In genomic region chr10:61164458-61165160, GRCh38 we compare ENCODE assay signal across 15 cellular contexts.
DNase-seq lines count a peak whose midpoint lies in the region; ATAC-seq and TF ChIP-seq lines count a peak whose summit lies in the region.
"Had no signal": no experiment of that assay in that cellular context is flagged by ENCODE, and none has a peak within 500 bp of the region (broad histone marks: within the 10 kb centered on the region; RNA-seq: fewer than 3 reads in every experiment).

No MANE protein-coding gene starts in this region.

- H3K4me1 Mint-ChIP-seq in mesothelial cell of epicardium (peaks cover 36% of the 10 kb centered on the region), T-cell (no peaks in the 10 kb centered on the region)
- no peaks in the 10 kb centered on the region for H3K4me1 Mint-ChIP-seq in activated CD8-positive, alpha-beta T cell treated with anti-CD3 and anti-CD28 coated beads, Interleukin-2, amount 10 ng/mL, durations not matched to agents 7 days and 5 days (ENCODE audit: low read depth)
- H3K4me1 Mint-ChIP-seq: immature natural killer cell, neural crest cell had no signal

- H3K4me3 Mint-ChIP-seq in mesothelial cell of epicardium (no peak overlapping the region), T-cell (no peak overlapping the region)
- H3K4me3 Mint-ChIP-seq in activated CD8-positive, alpha-beta T cell treated with anti-CD3 and anti-CD28 coated beads, Interleukin-2, amount 10 ng/mL, durations not matched to agents 7 days and 5 days, result no peak overlapping the region
- H3K4me3 Mint-ChIP-seq: immature natural killer cell, neural crest cell had no signal

- no peak for ATAC-seq in T-cell (replicated peaks in 1 of 4)
- no peak for ATAC-seq in activated CD8-positive, alpha-beta T cell treated with anti-CD3 and anti-CD28 coated beads, Interleukin-2, amount 10 ng/mL, durations not matched to agents 7 days and 5 days

- H3K36me3 Mint-ChIP-seq in mesothelial cell of epicardium (peaks cover 12% of the 10 kb centered on the region), T-cell (no peaks in the 10 kb centered on the region)
- H3K36me3 Mint-ChIP-seq in activated CD8-positive, alpha-beta T cell treated with anti-CD3 and anti-CD28 coated beads, Interleukin-2, amount 10 ng/mL, durations not matched to agents 7 days and 5 days (ENCODE audit: low read depth), result no peaks in the 10 kb centered on the region
- H3K36me3 Mint-ChIP-seq: immature natural killer cell had no signal

- no peaks in the 10 kb centered on the region for H3K36me3 ChIP-seq in ACC112 (ENCODE audit: insufficient read depth, low read length)
- H3K36me3 ChIP-seq: Peyer's patch had no signal

- CTCF ChIA-PET in T-cell (lab: Charles Lee), result interaction anchor here in 1 of 2 donors (0.6 kb wide), 1 partner anchor 24 kb away, joined by 4 read pairs; no protein-coding TSS in a partner anchor
- CTCF ChIA-PET in activated CD8-positive, alpha-beta T cell treated with anti-CD3 and anti-CD28 coated beads, Interleukin-2, amount 10 ng/mL, durations not matched to agents 7 days and 5 days (lab: Charles Lee), result no interaction called here

- H3K79me2 ChIP-seq in ACC112 (ENCODE audit: control insufficient read depth, insufficient read depth, low read length, unreplicated experiment), result no peaks in the 10 kb centered on the region

- no peak for TF ChIP-seq CTCF in mesothelial cell of epicardium (IDR thresholded peaks at IDR 0.05; ENCODE audit: unreplicated experiment)

- H3K27ac ChIP-seq in ACC112 (ENCODE audit: low read depth, low read length), result no peak overlapping the region
- H3K27ac ChIP-seq: Peyer's patch had no signal

- H3K27ac Mint-ChIP-seq in mesothelial cell of epicardium (peak overlapping the region; percentile 7), T-cell (no peak overlapping the region)
- no peak overlapping the region for H3K27ac Mint-ChIP-seq in activated CD8-positive, alpha-beta T cell treated with anti-CD3 and anti-CD28 coated beads, Interleukin-2, amount 10 ng/mL, durations not matched to agents 7 days and 5 days
- H3K27ac Mint-ChIP-seq: immature natural killer cell had no signal

- H3K4me1 ChIP-seq in ACC112 (ENCODE audit: control insufficient read depth, insufficient read depth, low read length, unreplicated experiment), result peaks cover 7% of the 10 kb centered on the region
- H3K4me1 ChIP-seq: Peyer's patch had no signal

- DNase-seq in NCI-H69 (lab: John Stamatoyannopoulos, UW) (peak; percentile 75), dermis microvascular lymphatic vessel endothelial cell (ENCODE audit: low read depth in 2 of 2) (peak; percentile 6 to 61), mesothelial cell of epicardium (ENCODE audit: low spot score in 2 of 2, unreplicated experiment in 2 of 2) (no peak), HPDE6-E6E7 (ENCODE audit: extremely low spot score) (no peak), T-cell (no peak), islet precursor cell (no peak)
- no peak for DNase-seq in activated CD8-positive, alpha-beta T cell treated with anti-CD3 and anti-CD28 coated beads, Interleukin-2, amount 10 ng/mL, durations not matched to agents 7 days and 5 days
- DNase-seq: anterior cingulate cortex; immature natural killer cell; NCI-H2081; stimulated activated CD4-positive, alpha-beta T cell treated with anti-CD3 and anti-CD28 coated beads, Interleukin-4, amount 100 ng/mL, for 4 hours; substantia nigra had no signal

- H2AFZ ChIP-seq in ACC112 (ENCODE audit: low read length, unreplicated experiment), result peak overlapping the region; percentile 20

- POLR2A ChIA-PET in T-cell (lab: Charles Lee), result no interaction called here
- POLR2A ChIA-PET in activated CD8-positive, alpha-beta T cell treated with anti-CD3 and anti-CD28 coated beads, Interleukin-2, amount 10 ng/mL, durations not matched to agents 7 days and 5 days (lab: Charles Lee), result no interaction called here

- no peaks in the 10 kb centered on the region for H3K27me3 ChIP-seq in ACC112 (ENCODE audit: insufficient read depth, low read length)
- H3K27me3 ChIP-seq: Peyer's patch had no signal

- H3K9me3 Mint-ChIP-seq in mesothelial cell of epicardium (peaks cover 25% of the 10 kb centered on the region), T-cell (peaks cover 0 to 7% (median 7%) of the 10 kb centered on the region in 3 donors)
- no peaks in the 10 kb centered on the region for H3K9me3 Mint-ChIP-seq in activated CD8-positive, alpha-beta T cell treated with anti-CD3 and anti-CD28 coated beads, Interleukin-2, amount 10 ng/mL, durations not matched to agents 7 days and 5 days (ENCODE audit: insufficient read depth)

- H3K4me3 ChIP-seq in ACC112 (ENCODE audit: low read depth, low read length), result peak overlapping the region; percentile 22; the same call in 1 of the 2 replicates
- H3K4me3 ChIP-seq: Peyer's patch had no signal

- no peaks in the 10 kb centered on the region for H3K27me3 Mint-ChIP-seq in mesothelial cell of epicardium (ENCODE audit: low read depth)
- H3K27me3 Mint-ChIP-seq in T-cell, result no peaks in the 10 kb centered on the region
- no peaks in the 10 kb centered on the region for H3K27me3 Mint-ChIP-seq in activated CD8-positive, alpha-beta T cell treated with anti-CD3 and anti-CD28 coated beads, Interleukin-2, amount 10 ng/mL, durations not matched to agents 7 days and 5 days (ENCODE audit: low read depth)

Comparison
In these comparisons a context has a peak if more than half of its experiments do, and no peak if none do; other contexts are left out.
1. DNase-seq: peak in NCI-H69 (single experiment) and dermis microvascular lymphatic vessel endothelial cell (2 of 2); none in mesothelial cell of epicardium (0 of 2), HPDE6-E6E7 (single experiment), T-cell (0 of 34), activated CD8-positive, alpha-beta T cell treated with anti-CD3 and anti-CD28 coated beads, Interleukin-2, amount 10 ng/mL, durations not matched to agents 7 days and 5 days (single experiment) and islet precursor cell (single experiment).